Comparison of ENCODE assay signal across 15 cellular contexts in genomic region chr6:109362102-109362884, GRCh38.
"Had no signal": no experiment of that assay in that cellular context is flagged by ENCODE, and none has a peak within 500 bp of the region (broad histone marks: within the 10 kb centered on the region; RNA-seq: fewer than 3 reads in every experiment).

No MANE protein-coding gene starts in this region.

- H3K27me3 Mint-ChIP-seq: brain had no signal

- H3K27ac ChIP-seq: esophagus squamous epithelium, foreskin keratinocyte, heart right ventricle, SJCRH30, tibial nerve had no signal

- DNase-seq: activated CD4-positive, alpha-beta T cell treated with anti-CD3 and anti-CD28 coated beads, Interleukin-2, amount 50 U/mL, for 4 hours; activated naive CD4-positive, alpha-beta T cell treated with anti-CD3 and anti-CD28 coated beads, Interleukin-2, amount 50 U/mL, for 16 hours; esophagus squamous epithelium; foreskin keratinocyte; heart right ventricle; islet precursor cell; mesendoderm; SJCRH30; small intestine had no signal

- H3K27me3 ChIP-seq: esophagus squamous epithelium, foreskin keratinocyte, heart right ventricle, SJCRH30, tibial nerve had no signal

- H3K9me3 Mint-ChIP-seq: activated T-helper 1 cell treated with anti-CD3 and anti-CD28 coated beads, Interleukin-12 subunit alpha, Interleukin-12 subunit beta, Interleukin-2, Interleukin-4 antibody, amounts not matched to agents 30 ng/mL and 10 ng/mL and 1 ng/mL, durations not matched to agents 14 hours and 24 hours and 36 hours had no signal

- H3K9me3 ChIP-seq: esophagus squamous epithelium had no signal

- ATAC-seq: activated CD4-positive, CD25-positive, alpha-beta regulatory T cell treated with anti-CD3 and anti-CD28 coated beads, Interleukin-2, amount 50 U/mL, for 24 hours; foreskin keratinocyte had no signal

- H3K4me1 Mint-ChIP-seq: brain, neural crest cell had no signal

- H3K27ac Mint-ChIP-seq: activated T-helper 1 cell treated with anti-CD3 and anti-CD28 coated beads, Interleukin-12 subunit alpha, Interleukin-12 subunit beta, Interleukin-2, Interleukin-4 antibody, amounts not matched to agents 30 ng/mL and 10 ng/mL and 1 ng/mL, durations not matched to agents 14 hours and 24 hours and 36 hours; T-helper 2 cell treated with Interferon-gamma antibody and Interleukin-4, amounts not matched to agents 5 μg/mL and 100 μg/mL, for 36 hours had no signal

- H3K4me3 Mint-ChIP-seq: activated T-helper 1 cell treated with anti-CD3 and anti-CD28 coated beads, Interleukin-12 subunit alpha, Interleukin-12 subunit beta, Interleukin-2, Interleukin-4 antibody, amounts not matched to agents 30 ng/mL and 10 ng/mL and 1 ng/mL, durations not matched to agents 14 hours and 24 hours and 36 hours; brain; neural crest cell; T-helper 2 cell treated with Interferon-gamma antibody and Interleukin-4, amounts not matched to agents 5 μg/mL and 100 μg/mL, for 36 hours had no signal

- H3K4me3 ChIP-seq: esophagus squamous epithelium, heart right ventricle, SJCRH30, tibial nerve had no signal

- H3K4me1 ChIP-seq: foreskin keratinocyte, SJCRH30 had no signal
